Comparison of ENCODE assay signal across 18 cellular contexts in genomic region chr6:170155464-170156196, GRCh38.
DNase-seq lines count a peak whose midpoint lies in the region; ATAC-seq, FAIRE-seq and TF ChIP-seq lines count a peak whose summit lies in the region.
"Had no signal": no experiment of that assay in that cellular context is flagged by ENCODE, and none has a peak within 500 bp of the region (broad histone marks: within the 10 kb centered on the region; RNA-seq: fewer than 3 reads in every experiment).

No MANE protein-coding gene starts in this region.

- H3K23ac ChIP-seq in neuronal stem cell (ENCODE audit: low read depth, low read length, poor library complexity), result no peak overlapping the region

- H2BK120ac ChIP-seq in neuronal stem cell (ENCODE audit: low read depth, low read length), result no peak overlapping the region

- no peak overlapping the region for H3K9ac ChIP-seq in kidney (ENCODE audit: low read length in 2 of 2)
- no peak overlapping the region for H3K9ac ChIP-seq in neuronal stem cell (ENCODE audit: low read depth, low read length, poor library complexity)
- H3K9ac ChIP-seq: GM23248 had no signal

- DNase-seq in left ventricle myocardium inferior, result peak; percentile 9
- DNase-seq in left cardiac atrium, result no peak
- peak; percentile 47 for DNase-seq in kidney
- no peak for DNase-seq in neuronal stem cell (ENCODE audit: low spot score)
- DNase-seq in GM13977 (ENCODE audit: low spot score), result no peak
- DNase-seq in glomerular visceral epithelial cell (ENCODE audit: extremely low spot score), result no peak
- DNase-seq: C1 segment of cervical spinal cord; Caco-2; CD4-positive, CD25-positive, alpha-beta regulatory T cell; GM23248; IMR-90 had no signal

- H3K9me3 ChIP-seq in left ventricle myocardium inferior (replicated peaks) (no peaks in the 10 kb centered on the region), kidney (ENCODE audit: control insufficient read depth in 1 of 2, low read length in 2 of 2) (no peaks in the 10 kb centered on the region), neuronal stem cell (replicated peaks in 1 of 2; ENCODE audit: control insufficient read depth in 2 of 2, insufficient read depth in 1 of 2, low read depth in 1 of 2, low read length in 2 of 2) (no peaks in the 10 kb centered on the region)
- H3K9me3 ChIP-seq: HAP-1 had no signal

- H3K18ac ChIP-seq in neuronal stem cell (ENCODE audit: low read length), result no peak overlapping the region

- H3K4me1 ChIP-seq in left ventricle myocardium inferior, result peaks cover 30% of the 10 kb centered on the region
- peaks cover 0 to 2% of the 10 kb centered on the region in 2 donors for H3K4me1 ChIP-seq in kidney (ENCODE audit: control insufficient read depth in 1 of 2, insufficient read depth in 1 of 2, low read depth in 1 of 2, low read length in 2 of 2)
- H3K4me1 ChIP-seq in neuronal stem cell (ENCODE audit: control insufficient read depth in 2 of 2, insufficient read depth in 1 of 2, low read depth in 1 of 2, low read length in 2 of 2), result peaks cover 16 to 30% of the 10 kb centered on the region in 2 donors
- H3K4me1 ChIP-seq: HAP-1 had no signal

- H3K4ac ChIP-seq in neuronal stem cell (ENCODE audit: low read length), result no peak overlapping the region

- peak overlapping the region; percentile 22 for H2BK15ac ChIP-seq in neuronal stem cell (ENCODE audit: low read length)

- intact Hi-C loops in left ventricle myocardium inferior (cut with micrococcal nuclease), result no loop called here
- intact Hi-C loops in left cardiac atrium (cut with DNase I), result no loop called here
- intact Hi-C loops in kidney (cut with DNase I), result no loop called here

- peak overlapping the region; percentile 61 for H4K91ac ChIP-seq in neuronal stem cell (ENCODE audit: low read depth, low read length, poor library complexity)

- H2BK5ac ChIP-seq in neuronal stem cell (ENCODE audit: low read length), result no peak overlapping the region

- TF ChIP-seq CTCF in left ventricle myocardium inferior (IDR thresholded peaks at IDR 0.05; ENCODE audit: borderline replicate concordance) (no peak), kidney (IDR thresholded peaks at IDR 0.05; ENCODE audit: borderline replicate concordance, extremely low read depth, insufficient read depth) (no peak), GM13977 (IDR thresholded peaks at IDR 0.05; ENCODE audit: extremely low read depth, insufficient read depth, missing control alignments) (no peak)

- in situ Hi-C loops in GM13977 (cut with MboI; ENCODE audit: low pct_unique_long_range_greater_than_20kb, low sequenced_read_pairs, unreplicated experiment), result no loop called here

- no peaks in the 10 kb centered on the region for H3K27me3 ChIP-seq in left ventricle myocardium inferior (ENCODE audit: low read depth)
- H3K27me3 ChIP-seq in neuronal stem cell (ENCODE audit: control insufficient read depth in 3 of 3, insufficient read depth in 3 of 3, low read depth in 1 of 3, low read length in 3 of 3), result peaks cover 0 to 11% (median 0%) of the 10 kb centered on the region in 3 experiments

- peak overlapping the region; percentile 65 for H2AK5ac ChIP-seq in neuronal stem cell (ENCODE audit: low read depth, low read length)

- WGBS in neuronal stem cell (ENCODE audit: extremely low coverage in 2 of 2, insufficient read length in 2 of 2, insufficient replicate concordance in 1 of 2), 2 donors, result no CpG with 5 or more reads among the region's 25 CpGs

- H3K14ac ChIP-seq in neuronal stem cell (ENCODE audit: low read length), result no peak overlapping the region

- FAIRE-seq in kidney (lab: Jason Lieb, UNC), result no peak
- FAIRE-seq: D721Med, G401.6, GM12891, GM18507 had no signal

- H3K36me3 ChIP-seq in left ventricle myocardium inferior, result no peaks in the 10 kb centered on the region
- no peaks in the 10 kb centered on the region for H3K36me3 ChIP-seq in kidney (ENCODE audit: control insufficient read depth in 1 of 2, insufficient read depth in 2 of 2, low read length in 2 of 2)
- no peaks in the 10 kb centered on the region for H3K36me3 ChIP-seq in neuronal stem cell (replicated peaks in 1 of 2; ENCODE audit: control insufficient read depth in 2 of 2, insufficient read depth in 2 of 2, low read length in 2 of 2)
- H3K36me3 ChIP-seq: HAP-1 had no signal

- H3K27ac ChIP-seq in left ventricle myocardium inferior (replicated peaks), result no peak overlapping the region
- H3K27ac ChIP-seq in kidney (ENCODE audit: low read depth in 2 of 2, low read length in 2 of 2), result no peak overlapping the region
- H3K27ac ChIP-seq in neuronal stem cell (replicated peaks; ENCODE audit: low read length), result no peak overlapping the region
- H3K27ac ChIP-seq: GM23248, HL-60 had no signal

- ATAC-seq in left cardiac atrium (no peak), HG03460 (IDR thresholded peaks at IDR 0.05; ENCODE audit: unreplicated experiment) (no peak)

- H2AFZ ChIP-seq in neuronal stem cell (ENCODE audit: low read length), result no peak overlapping the region
- H2AFZ ChIP-seq: GM23248 had no signal

- no peak overlapping the region for H2BK12ac ChIP-seq in neuronal stem cell (ENCODE audit: low read length)

- no peak overlapping the region for H3K4me2 ChIP-seq in neuronal stem cell (ENCODE audit: insufficient read depth, low read length, poor library complexity, severe bottlenecking)

- no peaks in the 10 kb centered on the region for H3K79me1 ChIP-seq in neuronal stem cell (ENCODE audit: low read depth, low read length)

- no peak overlapping the region for H4K8ac ChIP-seq in neuronal stem cell (ENCODE audit: low read depth, low read length)

- H3K4me3 ChIP-seq in left ventricle myocardium inferior (no peak overlapping the region), kidney (ENCODE audit: low read length in 2 of 2) (no peak overlapping the region), neuronal stem cell (ENCODE audit: low read length in 2 of 2) (no peak overlapping the region)
- H3K4me3 ChIP-seq: GM23248, HAP-1 had no signal

Comparison
In these comparisons a context has a peak if more than half of its experiments do, and no peak if none do; other contexts are left out.
1. DNase-seq: peak in left ventricle myocardium inferior (single experiment) and kidney (single experiment); none in left cardiac atrium (single experiment), neuronal stem cell (single experiment), GM13977 (single experiment) and glomerular visceral epithelial cell (single experiment).